ENCODE assay signal across 23 cellular contexts in the genomic region with DNA sequence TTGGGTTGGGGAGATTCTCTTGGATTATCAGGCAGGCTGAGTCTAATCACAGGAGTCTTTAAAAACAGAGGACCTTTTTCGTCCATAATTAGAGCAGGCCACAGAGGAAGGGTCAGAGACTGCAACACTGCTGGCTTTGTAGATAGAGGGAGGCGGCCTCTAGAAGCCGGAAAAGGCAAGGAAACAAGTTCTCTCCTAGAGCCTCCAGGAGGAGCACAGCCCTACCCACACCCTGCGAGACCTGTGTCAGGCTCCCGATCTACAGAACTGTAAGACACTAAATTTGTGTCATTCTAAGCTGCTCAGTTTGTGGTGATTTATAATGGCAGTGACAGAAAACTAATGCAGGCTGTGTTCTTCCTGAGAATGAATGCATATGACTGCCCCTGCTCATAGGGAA. TPM values are rescaled to one million over a fixed set of nuclear protein-coding genes. Genes with fewer than 3 reads are reported as not detected.
DNase-seq lines count a peak whose midpoint lies in the region; ATAC-seq, FAIRE-seq and TF ChIP-seq lines count a peak whose summit lies in the region.
"Had no signal": no experiment of that assay in that cellular context is flagged by ENCODE, and none has a peak within 500 bp of the region (broad histone marks: within the 10 kb centered on the region; RNA-seq: fewer than 3 reads in every experiment).

No MANE protein-coding gene starts in this region.

- H3K79me2 ChIP-seq in HepG2 (ENCODE audit: insufficient read depth, low read length), result no peaks in the 10 kb centered on the region

- ATAC-seq in HepG2 (peak; percentile 43), right lobe of liver (no peak), left colon (peak; percentile 54), SK-N-SH treated with all-trans-retinoic acid at 6 μM for 48 hours (no peak), GM21737 (IDR thresholded peaks at IDR 0.05; ENCODE audit: unreplicated experiment) (no peak), GM21367 (IDR thresholded peaks at IDR 0.05; ENCODE audit: unreplicated experiment) (no peak)
- ATAC-seq: CD8-positive, alpha-beta T cell had no signal

- no peak overlapping the region for H3K4me2 ChIP-seq in HepG2 (ENCODE audit: low read depth, low read length)
- H3K4me2 ChIP-seq: BLaER1 had no signal

- DNase-seq in HepG2 (ENCODE audit: low spot score) (no peak), right lobe of liver (no peak), WERI-Rb-1 (peak; percentile 6), left colon (no peak)
- DNase-seq: Caco-2; CD4-positive, CD25-positive, alpha-beta regulatory T cell; CD8-positive, alpha-beta T cell; DMS153; DND-41; GOT3; HFFc6 had no signal

- TF ChIP-seq CTCF in HepG2 (CRISPR knock-in tag; IDR thresholded peaks at IDR 0.05) (0 out of 2 replicates have a peak, but pooled peaks have one; percentile 20), right lobe of liver (IDR thresholded peaks at IDR 0.05) (no peak), WERI-Rb-1 (IDR thresholded peaks at IDR 0.05; ENCODE audit: low read depth, low read length) (no peak)

- BruUV-seq in HepG2 (replicated peaks; lab: Mats Ljungman, UMichigan), result no TSS peak

- in situ Hi-C loops in HepG2 (cut with HindIII; ENCODE audit: extremely low pct_ligation_motif_present, low pct_unique_long_range_greater_than_20kb), result no loop called here

- TF ChIP-seq EP300 in HepG2 (IDR thresholded peaks at IDR 0.05; ENCODE audit: low read depth in 2 of 2, low read length in 2 of 2), result no peak
- no peak for TF ChIP-seq EP300 in HepG2 (CRISPR knock-in tag; IDR thresholded peaks at IDR 0.05; ENCODE audit: borderline replicate concordance)

- no peak for TF ChIP-seq RAD21 in HepG2 (CRISPR knock-in tag; IDR thresholded peaks at IDR 0.05)

- CTCF ChIA-PET in HepG2 (lab: Yijun Ruan, JAX; ENCODE audit: low intra/inter-chr PET ratio, low total read pairs), result no interaction called here

- no peak overlapping the region for H3K9ac ChIP-seq in HepG2 (ENCODE audit: insufficient read depth, low read depth, low read length)
- H3K9ac ChIP-seq: BLaER1 had no signal

- H3K4me3 ChIP-seq in HepG2 (replicated peaks in 1 of 3; ENCODE audit: insufficient read depth in 1 of 3, low read depth in 2 of 3, low read length in 3 of 3) (no peak overlapping the region), right lobe of liver (no peak overlapping the region), WERI-Rb-1 (ENCODE audit: low read depth, low read length) (no peak overlapping the region)
- H3K4me3 ChIP-seq: BLaER1, HAP-1 had no signal

- POLR2A ChIA-PET in HepG2 (lab: Yijun Ruan, JAX), result no interaction called here

- no peaks in the 10 kb centered on the region for H3K36me3 ChIP-seq in HepG2 (replicated peaks in 1 of 2; ENCODE audit: control insufficient read depth in 1 of 2, insufficient read depth in 2 of 2, low read length in 2 of 2)
- no peaks in the 10 kb centered on the region for H3K36me3 ChIP-seq in right lobe of liver
- H3K36me3 ChIP-seq in WERI-Rb-1, result no peaks in the 10 kb centered on the region
- H3K36me3 ChIP-seq: BLaER1, HAP-1 had no signal

- intact Hi-C loops in HepG2 (cut with micrococcal nuclease; ENCODE audit: unreplicated experiment) (loop anchor here (10.0 kb wide), 1 partner anchor 208 kb away; no protein-coding TSS in a partner anchor), right lobe of liver (cut with DNase I) (no loop called here), left colon (cut with DNase I, micrococcal nuclease) (loop anchor here in 1 of 2 donors (10.0 kb wide), 1 partner anchor 1272 kb away; no protein-coding TSS in a partner anchor)

- peak; percentile 48 for FAIRE-seq in HepG2 (lab: Jason Lieb, UNC)
- FAIRE-seq: A204.1, G401.6, GM12892, GM19239, H54 had no signal

- no peaks in the 10 kb centered on the region for H4K20me1 ChIP-seq in HepG2 (ENCODE audit: insufficient read depth, low read length)
- H4K20me1 ChIP-seq: BLaER1 had no signal

- H3K4me1 ChIP-seq in HepG2 (ENCODE audit: insufficient read depth, low read length), result peaks cover 18% of the 10 kb centered on the region; the same call in 1 of the 2 replicates
- peaks cover 0 to 4% (median 0%) of the 10 kb centered on the region in 4 donors for H3K4me1 ChIP-seq in right lobe of liver
- H3K4me1 ChIP-seq: Caco-2, HAP-1 had no signal

- H3K27me3 ChIP-seq in HepG2 (ENCODE audit: control insufficient read depth in 1 of 2, insufficient read depth in 2 of 2, low read length in 2 of 2) (peaks cover 0 to 52% of the 10 kb centered on the region in 2 experiments; a peak in 2 of 5 replicates), right lobe of liver (no peaks in the 10 kb centered on the region), WERI-Rb-1 (ENCODE audit: insufficient read depth, low read depth, severe bottlenecking) (no peaks in the 10 kb centered on the region)
- H3K27me3 ChIP-seq: BLaER1 had no signal

- no peak overlapping the region for H2AFZ ChIP-seq in HepG2 (ENCODE audit: low read length)

- H3K27ac ChIP-seq in HepG2 (ENCODE audit: extremely low read length, insufficient read depth, low read length) (no peak overlapping the region), right lobe of liver (no peak overlapping the region), WERI-Rb-1 (no peak overlapping the region)
- H3K27ac ChIP-seq: 22Rv1, BLaER1, C4-2B had no signal

- H3K9me3 ChIP-seq in HepG2 (ENCODE audit: low read length) (no peaks in the 10 kb centered on the region), right lobe of liver (no peaks in the 10 kb centered on the region), WERI-Rb-1 (ENCODE audit: severe bottlenecking) (no peaks in the 10 kb centered on the region)
- H3K9me3 ChIP-seq: BLaER1, Caco-2, HAP-1 had no signal

- 24% methylated on average over 5 of the region's 5 CpGs for WGBS in HepG2 (ENCODE audit: low lambda C conversion rate)
- 67% methylated on average over 4 of the region's 5 CpGs for WGBS in right lobe of liver (ENCODE audit: insufficient coverage, low coverage, low lambda C conversion rate, missing lambda C conversion rate)

- TF ChIP-seq POLR2A in HepG2 (IDR thresholded peaks at IDR 0.05; ENCODE audit: insufficient read depth in 1 of 2, low read depth in 2 of 2, low read length in 2 of 2), result no peak
- no peak for TF ChIP-seq POLR2A in right lobe of liver (IDR thresholded peaks at IDR 0.05)

TF ChIP-seq in SK-N-SH treated with all-trans-retinoic acid at 6 μM for 48 hours, 23 proteins besides CTCF, POLR2A, EP300 and RAD21:
- TF ChIP-seq ZNF8 (CRISPR knock-in tag; IDR thresholded peaks at IDR 0.05) (no peak), SNAI2 (CRISPR knock-in tag; IDR thresholded peaks at IDR 0.05) (no peak), ARNTL (CRISPR knock-in tag; IDR thresholded peaks at IDR 0.05; ENCODE audit: borderline replicate concordance, low read depth) (no peak), ISL1 (CRISPR knock-in tag; IDR thresholded peaks at IDR 0.05) (no peak)

RNA-seq across cellular contexts. Expression of gene ID2, which starts 15.3 kb away (rescaled TPM):
- total RNA-seq in HepG2 (2016; rRNA removed; fragmentation: Illumina TruSeq; extraction: Trizol), result 214 and 258 TPM in 2 replicates
- total RNA-seq in HepG2 (2016; cell fraction: cytosol; rRNA removed; fragmentation: Illumina TruSeq; extraction: Trizol; ENCODE audit: low read depth), result 123 and 125 TPM in 2 replicates
- total RNA-seq in HepG2 (2016; cell fraction: insoluble cytoplasmic fraction; rRNA removed; fragmentation: Illumina TruSeq; extraction: Trizol), result 231 and 299 TPM in 2 replicates
- total RNA-seq in HepG2 (2016; cell fraction: membrane; rRNA removed; fragmentation: Illumina TruSeq; extraction: Trizol), result 120 and 130 TPM in 2 replicates
- 161 and 168 TPM in 2 replicates for total RNA-seq in HepG2 (2016; cell fraction: nucleus; rRNA removed; fragmentation: Illumina TruSeq; extraction: Trizol)
- polyA plus RNA-seq in HepG2 (2011; rRNA removed), result 610 and 719 TPM in 2 replicates
- polyA plus RNA-seq in HepG2 (2011; cell fraction: cytosol; rRNA removed), result 553 and 655 TPM in 2 replicates
- polyA plus RNA-seq in HepG2 (2011; cell fraction: nucleus; rRNA removed), result 354 and 556 TPM in 2 replicates
- polyA plus RNA-seq in HepG2 (2012), result 144 and 150 TPM in 2 replicates
- 39.6 and 40.9 TPM in 2 replicates for polyA plus RNA-seq in HepG2 (2016; cell fraction: cytosol; fragmentation: Illumina TruSeq; extraction: Trizol; ENCODE audit: low read depth)
- polyA plus RNA-seq in HepG2 (2016; cell fraction: insoluble cytoplasmic fraction; fragmentation: Illumina TruSeq; extraction: Trizol; ENCODE audit: low read depth), result 355 and 371 TPM in 2 replicates
- 61.5 and 69.8 TPM in 2 replicates for polyA plus RNA-seq in HepG2 (2016; cell fraction: membrane; fragmentation: Illumina TruSeq; extraction: Trizol; ENCODE audit: low read depth)
- 375 and 408 TPM in 2 replicates for polyA plus RNA-seq in HepG2 (2016; cell fraction: nucleus; fragmentation: Illumina TruSeq; extraction: Trizol; ENCODE audit: insufficient read depth, low read depth)
- 143 and 451 TPM in 2 replicates for polyA minus RNA-seq in HepG2 (2011; rRNA and poly(A)+ RNA removed; ENCODE audit: low replicate concordance)
- 138 and 177 TPM in 2 replicates for polyA minus RNA-seq in HepG2 (2011; cell fraction: cytosol; rRNA and poly(A)+ RNA removed)
- polyA minus RNA-seq in HepG2 (2011; cell fraction: nucleus; rRNA and poly(A)+ RNA removed), result 115 and 276 TPM in 2 replicates
- 100 to 1,000 TPM; 103 to 520 (median 191) TPM for total RNA-seq in right lobe of liver
- 100 to 1,000 TPM; 145 to 183 TPM for total RNA-seq in left colon

Comparison
In these comparisons a context has a peak if more than half of its experiments do, and no peak if none do; other contexts are left out.
1. ATAC-seq: peak in HepG2 (single experiment) and left colon (single experiment); none in right lobe of liver (0 of 4), SK-N-SH treated with all-trans-retinoic acid at 6 μM for 48 hours (single experiment), GM21737 (single experiment) and GM21367 (single experiment).